Comparison of ENCODE assay signal across 10 cellular contexts in genomic region chr3:189597918-189598317, GRCh38. TPM values are rescaled to one million over a fixed set of nuclear protein-coding genes. Genes with fewer than 3 reads are reported as not detected.
"Had no signal": no experiment of that assay in that cellular context is flagged by ENCODE, and none has a peak within 500 bp of the region (broad histone marks: within the 10 kb centered on the region; RNA-seq: fewer than 3 reads in every experiment).

No MANE protein-coding gene starts in this region.

- H3K9ac ChIP-seq: KMS-11 had no signal

- H3K27ac ChIP-seq: KMS-11 had no signal

- FAIRE-seq: H1, H54, HTR-8/SVneo had no signal

- H3K4me2 ChIP-seq: GM23338, KMS-11 had no signal

- ATAC-seq: GM23338 had no signal

- H2AFZ ChIP-seq: GM23338 had no signal

- H3K4me3 ChIP-seq: GM23338 had no signal

- DNase-seq: H9, HCEC 1CT, HFFc6, KBM-7 had no signal

RNA-seq across cellular contexts. Expression of gene TP63, which starts 33.3 kb away (rescaled TPM):
- total RNA-seq: GM23338, H1, H9, HFFc6, HT-29 had no signal
- polyA plus RNA-seq: GM23338, H1 had no signal
